8 cellular contexts compared by ENCODE assay signal in genomic region chr19:14686411-14686810, GRCh38. TPM values are rescaled to one million over a fixed set of nuclear protein-coding genes. Genes with fewer than 3 reads are reported as not detected.
A peak's percentile ranks its signal among the peaks of the same experiment; 100 is the strongest.
DNase-seq lines count a peak whose midpoint lies in the region; ATAC-seq and TF ChIP-seq lines count a peak whose summit lies in the region.

No MANE protein-coding gene starts in this region.

- no peaks in the 10 kb centered on the region for H3K27me3 Mint-ChIP-seq in dendritic cell treated with granulocyte-macrophage colony-stimulating factor and Interleukin-4, amounts not matched to agents 40 ng/mL and 50 ng/mL, for 4 days

- H3K4me1 Mint-ChIP-seq in dendritic cell treated with granulocyte-macrophage colony-stimulating factor and Interleukin-4, amounts not matched to agents 40 ng/mL and 50 ng/mL, for 4 days (ENCODE audit: low read depth): peaks cover 34% of the 10 kb centered on the region

- BruUV-seq in PC-9 (replicated peaks; lab: Mats Ljungman, UMichigan): no TSS peak

- TF ChIP-seq CTCF in AG10803 (conservative IDR thresholded peaks at IDR 0.05; ENCODE audit: low read length): peak; percentile 31
- TF ChIP-seq CTCF in GM13977 (IDR thresholded peaks at IDR 0.05; ENCODE audit: extremely low read depth, insufficient read depth, missing control alignments): peak; percentile 45
- peak; percentile 71 for TF ChIP-seq CTCF in PC-9 (conservative IDR thresholded peaks at IDR 0.05)

- H3K27ac Mint-ChIP-seq in dendritic cell treated with granulocyte-macrophage colony-stimulating factor and Interleukin-4, amounts not matched to agents 40 ng/mL and 50 ng/mL, for 4 days: peak overlapping the region; percentile 34

- no peak overlapping the region for H2AFZ ChIP-seq in PC-9

- ATAC-seq in GM21528 (IDR thresholded peaks at IDR 0.05; ENCODE audit: low FRiP score, unreplicated experiment): no peak
- no peak for ATAC-seq in activated CD4-positive, CD25-positive, alpha-beta regulatory T cell treated with anti-CD3 and anti-CD28 coated beads, Interleukin-2, amount 50 U/mL, for 24 hours

- peaks cover 21% of the 10 kb centered on the region for H3F3A ChIP-seq in PC-9 (ENCODE audit: insufficient read depth, low read depth)

- peaks cover 16% of the 10 kb centered on the region for H3K4me1 ChIP-seq in PC-9 (replicated peaks; ENCODE audit: insufficient read depth)

- no peak overlapping the region for H3K4me2 ChIP-seq in PC-9

- no peaks in the 10 kb centered on the region for H4K20me1 ChIP-seq in PC-9 (ENCODE audit: insufficient read depth)

- H3K9me3 Mint-ChIP-seq in dendritic cell treated with granulocyte-macrophage colony-stimulating factor and Interleukin-4, amounts not matched to agents 40 ng/mL and 50 ng/mL, for 4 days: no peaks in the 10 kb centered on the region

- no peaks in the 10 kb centered on the region for H3K9me3 ChIP-seq in PC-9 (ENCODE audit: insufficient read depth, low read depth)

- no peaks in the 10 kb centered on the region for H3K9me2 ChIP-seq in PC-9 (ENCODE audit: insufficient read depth)

- CTCF ChIA-PET in PC-9 (lab: Charles Lee): interaction anchor here (0.5 to 1.3 kb wide), 3 partner anchors 62 to 338 kb away, joined by 4 to 9 read pairs (median 6); no protein-coding TSS in a partner anchor

- H3K27ac ChIP-seq in PC-9: no peak overlapping the region

- H3K36me3 Mint-ChIP-seq in dendritic cell treated with granulocyte-macrophage colony-stimulating factor and Interleukin-4, amounts not matched to agents 40 ng/mL and 50 ng/mL, for 4 days (ENCODE audit: low read depth): peaks cover 9% of the 10 kb centered on the region

- POLR2A ChIA-PET in PC-9 (lab: Charles Lee; ENCODE audit: unreplicated experiment): interaction anchor here (0.6 to 0.8 kb wide), 2 partner anchors 130 to 550 kb away, joined by 3 to 4 read pairs; partner anchors contain the start of gene ASF1B

- in situ Hi-C loops in GM13977 (cut with MboI; ENCODE audit: low pct_unique_long_range_greater_than_20kb, low sequenced_read_pairs, unreplicated experiment): loop anchor here (5.0 kb wide), 1 partner anchor 104 kb away; the partner anchor contains the start of gene CLEC17A

- no peak overlapping the region for H3K4me3 ChIP-seq in AG10803 (ENCODE audit: low read length)
- no peak overlapping the region for H3K4me3 ChIP-seq in PC-9

- H3K36me3 ChIP-seq in PC-9 (ENCODE audit: low read depth): no peaks in the 10 kb centered on the region

- peaks cover 5% of the 10 kb centered on the region; the same call in 1 of the 2 replicates for H3K27me3 ChIP-seq in PC-9 (ENCODE audit: insufficient read depth, low read depth)

- intact Hi-C loops in PC-9 (cut with micrococcal nuclease; ENCODE audit: unreplicated experiment): loop anchor here (5.0 kb wide), 1 partner anchor 549 kb away; the partner anchor contains the start of gene ASF1B
- intact Hi-C loops in dendritic cell treated with granulocyte-macrophage colony-stimulating factor and Interleukin-4, amounts not matched to agents 40 ng/mL and 50 ng/mL, for 4 days (cut with micrococcal nuclease): loop anchor here (1.0 kb wide), 1 partner anchor 112 kb away; no protein-coding TSS in a partner anchor

- no peak overlapping the region for H3K4me3 Mint-ChIP-seq in dendritic cell treated with granulocyte-macrophage colony-stimulating factor and Interleukin-4, amounts not matched to agents 40 ng/mL and 50 ng/mL, for 4 days

- 0 out of 2 replicates have a peak, but pooled peaks cover 8% of the 10 kb centered on the region for H3K79me2 ChIP-seq in PC-9 (ENCODE audit: low read depth)

- peak; percentile 3 for DNase-seq in AG10803 (ENCODE audit: low read depth)
- no peak for DNase-seq in GM13977 (ENCODE audit: low spot score)
- peak in 1 of 2 experiments; percentile 46 for DNase-seq in PC-9
- peak; percentile 33 for DNase-seq in stimulated activated CD4-positive, alpha-beta T cell treated with anti-CD3 and anti-CD28 coated beads, Interleukin-4, amount 100 ng/mL, for 24 hours
- DNase-seq in glomerular visceral epithelial cell (ENCODE audit: extremely low spot score): no peak

RNA-seq across cellular contexts. Expression of gene ZNF333, which starts 3.4 kb away (rescaled TPM):
- 10.1 and 10.5 TPM in 2 replicates for total RNA-seq in PC-9 (2021)

RNA-seq across cellular contexts. Expression of gene ADGRE3, which starts 11.8 kb away (rescaled TPM):
- total RNA-seq in PC-9 (2021): not detected in 2 replicates

Comparison
In these comparisons a context has a peak if more than half of its experiments do, and no peak if none do; other contexts are left out.
1. DNase-seq: peak in AG10803 (single experiment) and stimulated activated CD4-positive, alpha-beta T cell treated with anti-CD3 and anti-CD28 coated beads, Interleukin-4, amount 100 ng/mL, for 24 hours (single experiment); none in GM13977 (single experiment) and glomerular visceral epithelial cell (single experiment).
2. Peak in every context shown above with its lines, with median percentiles within 50 percentile points of each other: CTCF ChIP-seq.